In the genomic region with DNA sequence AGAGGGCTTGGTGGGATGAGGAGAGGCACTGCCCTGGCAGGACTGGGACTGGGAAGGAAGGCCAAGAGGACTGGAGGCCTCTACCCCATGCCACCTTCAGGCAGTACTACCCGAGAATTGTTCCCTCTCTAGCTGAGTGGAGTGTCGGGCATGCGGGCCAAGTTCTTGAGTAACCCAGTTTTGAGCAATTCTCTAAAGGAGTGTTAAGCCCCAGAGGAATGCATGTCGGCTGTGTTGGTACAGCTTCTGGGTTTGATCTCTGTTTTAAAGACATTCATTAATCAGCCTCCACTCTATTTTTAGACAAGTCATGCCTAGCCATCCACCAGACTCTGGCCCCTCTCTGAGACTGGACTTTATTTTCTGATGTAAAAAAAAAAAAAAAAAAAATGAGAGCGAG, we compare ENCODE assay signal across 12 cellular contexts.
DNase-seq lines count a peak whose midpoint lies in the region; ATAC-seq and TF ChIP-seq lines count a peak whose summit lies in the region.
"Had no signal": no experiment of that assay in that cellular context is flagged by ENCODE, and none has a peak within 500 bp of the region (broad histone marks: within the 10 kb centered on the region; RNA-seq: fewer than 3 reads in every experiment).

No MANE protein-coding gene starts in this region.

- peak overlapping the region; percentile 85 for H3K27ac ChIP-seq in upper lobe of right lung

- no peaks in the 10 kb centered on the region for H3K36me3 ChIP-seq in adipocyte (ENCODE audit: control insufficient read depth, insufficient read depth, low read length, severe bottlenecking)
- no peaks in the 10 kb centered on the region for H3K36me3 ChIP-seq in upper lobe of right lung
- H3K36me3 ChIP-seq: sigmoid colon had no signal

- DNase-seq in adipocyte (ENCODE audit: low read depth) (peak; percentile 89), fibroblast of villous mesenchyme (ENCODE audit: low read depth) (peak; percentile 73), myocyte (ENCODE audit: low read depth) (peak; percentile 10), upper lobe of right lung (peak; percentile 85), NCI-H1694 (lab: John Stamatoyannopoulos, UW) (no peak), HEK293T (ENCODE audit: extremely low spot score) (no peak)
- DNase-seq: activated CD4-positive, CD25-positive, alpha-beta regulatory T cell treated with anti-CD3 and anti-CD28 coated beads, Interleukin-2, amount 50 U/mL, for 72 hours; activated T-cell treated with anti-CD3 and anti-CD28 coated beads, Interleukin-2, amount 50 U/mL, for 1 hour; Karpas-422; NCI-H2107; sigmoid colon had no signal

- H3K4me1 ChIP-seq in adipocyte (ENCODE audit: control insufficient read depth, insufficient read depth, low read length) (peaks cover 32% of the 10 kb centered on the region), upper lobe of right lung (peaks cover 24% of the 10 kb centered on the region)

- H3K4me3 ChIP-seq in adipocyte (ENCODE audit: low read length) (no peak overlapping the region), fibroblast of villous mesenchyme (ENCODE audit: low read depth, low read length) (no peak overlapping the region), upper lobe of right lung (no peak overlapping the region)
- H3K4me3 ChIP-seq: sigmoid colon had no signal

- peak overlapping the region; percentile 62 for H3K9ac ChIP-seq in adipocyte (ENCODE audit: low read length)

- H3K27me3 ChIP-seq in adipocyte (replicated peaks; ENCODE audit: control insufficient read depth, insufficient read depth, low read length) (peaks cover 13% of the 10 kb centered on the region), upper lobe of right lung (no peaks in the 10 kb centered on the region)
- H3K27me3 ChIP-seq: sigmoid colon had no signal

- POLR2A ChIA-PET in HEK293T (lab: Yijun Ruan, JAX), result no interaction called here

- ATAC-seq in upper lobe of right lung (peak; percentile 94), HG02973 (IDR thresholded peaks at IDR 0.05; ENCODE audit: unreplicated experiment) (no peak)

- H3K9me3 ChIP-seq in adipocyte (ENCODE audit: control insufficient read depth, low read length) (peaks cover 3% of the 10 kb centered on the region), upper lobe of right lung (no peaks in the 10 kb centered on the region)
- H3K9me3 ChIP-seq: sigmoid colon had no signal

- no peak for TF ChIP-seq CTCF in fibroblast of villous mesenchyme (IDR thresholded peaks at IDR 0.05; ENCODE audit: insufficient read depth, low read depth, low read length)
- no peak for TF ChIP-seq CTCF in upper lobe of right lung (IDR thresholded peaks at IDR 0.05)

- CTCF ChIA-PET in HEK293T (lab: Yijun Ruan, JAX), result interaction anchor here (0.6 to 0.7 kb wide), 2 partner anchors 26 to 326 kb away, joined by 3 to 4 read pairs; no protein-coding TSS in a partner anchor

- intact Hi-C loops in upper lobe of right lung (cut with DNase I), result no loop called here

TF ChIP-seq in HEK293T, 16 proteins besides CTCF, POLR2A, EP300 and RAD21:
- TF ChIP-seq FOXM1 (IDR thresholded peaks at IDR 0.05; ENCODE audit: borderline replicate concordance) (no peak), L3MBTL2 (conservative IDR thresholded peaks at IDR 0.05) (no peak), CTBP1 (IDR thresholded peaks at IDR 0.05; ENCODE audit: borderline replicate concordance) (no peak), HDGF (IDR thresholded peaks at IDR 0.05; ENCODE audit: borderline replicate concordance) (no peak)
- TF ChIP-seq, protein P1, sequence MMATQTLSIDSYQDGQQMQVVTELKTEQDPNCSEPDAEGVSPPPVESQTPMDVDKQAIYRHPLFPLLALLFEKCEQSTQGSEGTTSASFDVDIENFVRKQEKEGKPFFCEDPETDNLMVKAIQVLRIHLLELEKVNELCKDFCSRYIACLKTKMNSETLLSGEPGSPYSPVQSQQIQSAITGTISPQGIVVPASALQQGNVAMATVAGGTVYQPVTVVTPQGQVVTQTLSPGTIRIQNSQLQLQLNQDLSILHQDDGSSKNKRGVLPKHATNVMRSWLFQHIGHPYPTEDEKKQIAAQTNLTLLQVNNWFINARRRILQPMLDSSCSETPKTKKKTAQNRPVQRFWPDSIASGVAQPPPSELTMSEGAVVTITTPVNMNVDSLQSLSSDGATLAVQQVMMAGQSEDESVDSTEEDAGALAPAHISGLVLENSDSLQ (IDR thresholded peaks at IDR 0.05), result no peak

Comparison
In these comparisons a context has a peak if more than half of its experiments do, and no peak if none do; other contexts are left out.
1. DNase-seq: peak in adipocyte (single experiment), fibroblast of villous mesenchyme (single experiment), myocyte (single experiment) and upper lobe of right lung (single experiment); none in NCI-H1694 (single experiment) and HEK293T (single experiment).